ENCODE assay signal across 9 cellular contexts in genomic region chr11:78801161-78801884, GRCh38.
DNase-seq lines count a peak whose midpoint lies in the region; ATAC-seq and TF ChIP-seq lines count a peak whose summit lies in the region.
"Had no signal": no experiment of that assay in that cellular context is flagged by ENCODE, and none has a peak within 500 bp of the region (broad histone marks: within the 10 kb centered on the region; RNA-seq: fewer than 3 reads in every experiment).

No MANE protein-coding gene starts in this region.

- ATAC-seq in HG02623 (IDR thresholded peaks at IDR 0.05; ENCODE audit: unreplicated experiment) (no peak), HG03439 (IDR thresholded peaks at IDR 0.05; ENCODE audit: unreplicated experiment) (no peak)

- no peaks in the 10 kb centered on the region for H3K9me3 Mint-ChIP-seq in dendritic cell treated with granulocyte-macrophage colony-stimulating factor and Interleukin-4, amounts not matched to agents 40 ng/mL and 50 ng/mL, for 4 days

- no peaks in the 10 kb centered on the region for H3K9me3 ChIP-seq in muscle layer of colon (ENCODE audit: low read length)

- no peaks in the 10 kb centered on the region for H3K36me3 Mint-ChIP-seq in dendritic cell treated with granulocyte-macrophage colony-stimulating factor and Interleukin-4, amounts not matched to agents 40 ng/mL and 50 ng/mL, for 4 days (ENCODE audit: low read depth)

- H3K4me1 ChIP-seq in muscle layer of colon (ENCODE audit: insufficient read depth, low read length): peaks cover 58% of the 10 kb centered on the region

- DNase-seq in AG08396 (ENCODE audit: low spot score) (peak; percentile 65), NCI-H2196 treated with DMSO at 0.1 percent for 48 hours (lab: John Stamatoyannopoulos, UW; ENCODE audit: unreplicated experiment) (peak; percentile 75), erythroblast (lab: John Stamatoyannopoulos, UW) (no peak), germinal center (ENCODE audit: low spot score) (no peak)
- DNase-seq: DMS 273 treated with DMSO at 0.1 percent for 48 hours had no signal

- no peaks in the 10 kb centered on the region for H3K27me3 Mint-ChIP-seq in dendritic cell treated with granulocyte-macrophage colony-stimulating factor and Interleukin-4, amounts not matched to agents 40 ng/mL and 50 ng/mL, for 4 days

- H3K27ac Mint-ChIP-seq in dendritic cell treated with granulocyte-macrophage colony-stimulating factor and Interleukin-4, amounts not matched to agents 40 ng/mL and 50 ng/mL, for 4 days: peak overlapping the region; percentile 77

- H3K4me1 Mint-ChIP-seq in dendritic cell treated with granulocyte-macrophage colony-stimulating factor and Interleukin-4, amounts not matched to agents 40 ng/mL and 50 ng/mL, for 4 days (ENCODE audit: low read depth): peaks cover 65% of the 10 kb centered on the region

- peak overlapping the region; percentile 55 for H3K27ac ChIP-seq in muscle layer of colon (ENCODE audit: low read depth, low read length)

- no peak for TF ChIP-seq POLR2A in erythroblast (IDR thresholded peaks at IDR 0.05; ENCODE audit: low read length)

- H3K4me3 ChIP-seq in muscle layer of colon (ENCODE audit: low read depth in 1 of 2, low read length in 2 of 2): peak overlapping the region in 1 of 2 donors; percentile 6

- no peak overlapping the region for H3K9ac ChIP-seq in muscle layer of colon (ENCODE audit: low read length)

- H3K27me3 ChIP-seq in muscle layer of colon (ENCODE audit: control insufficient read depth in 1 of 2, insufficient read depth in 2 of 2, low read length in 2 of 2): no peaks in the 10 kb centered on the region

- no peak overlapping the region for H3K4me3 Mint-ChIP-seq in dendritic cell treated with granulocyte-macrophage colony-stimulating factor and Interleukin-4, amounts not matched to agents 40 ng/mL and 50 ng/mL, for 4 days

- H3K36me3 ChIP-seq in muscle layer of colon (ENCODE audit: insufficient read depth, low read length): no peaks in the 10 kb centered on the region

- intact Hi-C loops in dendritic cell treated with granulocyte-macrophage colony-stimulating factor and Interleukin-4, amounts not matched to agents 40 ng/mL and 50 ng/mL, for 4 days (cut with micrococcal nuclease): no loop called here

Comparison
In these comparisons a context has a peak if more than half of its experiments do, and no peak if none do; other contexts are left out.
1. DNase-seq: peak in AG08396 (single experiment) and NCI-H2196 treated with DMSO at 0.1 percent for 48 hours (single experiment); none in erythroblast (0 of 2) and germinal center (single experiment).